ENCODE assay signal across 24 cellular contexts in genomic region chr9:137801023-137801319, GRCh38.
A peak's percentile ranks its signal among the peaks of the same experiment; 100 is the strongest.
DNase-seq lines count a peak whose midpoint lies in the region; ATAC-seq and TF ChIP-seq lines count a peak whose summit lies in the region.
"Had no signal": no experiment of that assay in that cellular context is flagged by ENCODE, and none has a peak within 500 bp of the region (broad histone marks: within the 10 kb centered on the region; RNA-seq: fewer than 3 reads in every experiment).

No MANE protein-coding gene starts in this region.

- intact Hi-C loops in posterior vena cava (cut with DNase I): no loop called here
- intact Hi-C loops in esophagus squamous epithelium (cut with DNase I): no loop called here

- no peak overlapping the region for H3K9ac ChIP-seq in BLaER1

- peak overlapping the region; percentile 32; the same call in 1 of the 2 replicates for H3K4me2 ChIP-seq in BLaER1

- no peak overlapping the region for H3K4me3 Mint-ChIP-seq in activated T-helper 17 cell treated with anti-CD3 and anti-CD28 coated beads, Interleukin-2, amount 50 U/mL, for 72 hours
- no peak overlapping the region for H3K4me3 Mint-ChIP-seq in naive thymus-derived CD8-positive, alpha-beta T cell

- peaks cover 42% of the 10 kb centered on the region for H4K20me1 ChIP-seq in BLaER1

- H3K27ac Mint-ChIP-seq in activated T-helper 17 cell treated with anti-CD3 and anti-CD28 coated beads, Interleukin-2, amount 50 U/mL, for 72 hours: peak overlapping the region; percentile 33
- H3K27ac Mint-ChIP-seq in naive thymus-derived CD8-positive, alpha-beta T cell: no peak overlapping the region

- DNase-seq in Peyer's patch (peak in 2 of 3 donors; percentile 33 to 57), posterior vena cava (ENCODE audit: low spot score) (peak; percentile 67), esophagus squamous epithelium (lab: John Stamatoyannopoulos, UW) (no peak), NCI-H1930 (lab: John Stamatoyannopoulos, UW) (no peak), SHP77 (lab: John Stamatoyannopoulos, UW) (no peak)
- DNase-seq in naive thymus-derived CD8-positive, alpha-beta T cell: no peak
- DNase-seq: Calu3, DMS79 treated with DMSO at 0.1 percent for 48 hours, GF-D8, GOT3, HCEC 1CT, Karpas-422, NCI-H1092, NCI-H1417 treated with DMSO at 0.1 percent for 48 hours, NCI-H1694 treated with DMSO at 0.1 percent for 48 hours, NCI-H2081 treated with DMSO at 0.1 percent for 48 hours, NCI-H2171, NCI-H226, NCI-H510A, NCI-H69, SJCRH30 had no signal

- POLR2A ChIA-PET in naive thymus-derived CD8-positive, alpha-beta T cell (lab: Charles Lee): no interaction called here

- no peaks in the 10 kb centered on the region for H3K27me3 Mint-ChIP-seq in activated T-helper 17 cell treated with anti-CD3 and anti-CD28 coated beads, Interleukin-2, amount 50 U/mL, for 72 hours
- no peaks in the 10 kb centered on the region for H3K27me3 Mint-ChIP-seq in naive thymus-derived CD8-positive, alpha-beta T cell

- H3K4me1 Mint-ChIP-seq in activated T-helper 17 cell treated with anti-CD3 and anti-CD28 coated beads, Interleukin-2, amount 50 U/mL, for 72 hours: no peaks in the 10 kb centered on the region
- H3K4me1 Mint-ChIP-seq in naive thymus-derived CD8-positive, alpha-beta T cell: peaks cover 0 to 7% (median 2%) of the 10 kb centered on the region in 4 donors

- WGBS in esophagus squamous epithelium, 2 donors: 73 to 91% methylated on average over 2 to 4 of the region's 7 CpGs

- TF ChIP-seq CTCF in Peyer's patch (IDR thresholded peaks at IDR 0.05) (no peak), esophagus squamous epithelium (IDR thresholded peaks at IDR 0.05) (no peak)

- H3K4me1 ChIP-seq in BLaER1: peaks cover 30% of the 10 kb centered on the region
- no peaks in the 10 kb centered on the region for H3K4me1 ChIP-seq in Peyer's patch
- no peaks in the 10 kb centered on the region for H3K4me1 ChIP-seq in esophagus squamous epithelium
- H3K4me1 ChIP-seq: SJCRH30 had no signal

- H3K9me3 Mint-ChIP-seq in activated T-helper 17 cell treated with anti-CD3 and anti-CD28 coated beads, Interleukin-2, amount 50 U/mL, for 72 hours: no peaks in the 10 kb centered on the region
- H3K9me3 Mint-ChIP-seq in naive thymus-derived CD8-positive, alpha-beta T cell: no peaks in the 10 kb centered on the region

- H3K27ac ChIP-seq in BLaER1 (no peak overlapping the region), Peyer's patch (no peak overlapping the region), esophagus squamous epithelium (no peak overlapping the region)
- H3K27ac ChIP-seq: SJCRH30 had no signal

- H3K4me3 ChIP-seq in BLaER1 (no peak overlapping the region), Peyer's patch (no peak overlapping the region), esophagus squamous epithelium (no peak overlapping the region)
- H3K4me3 ChIP-seq: SJCRH30 had no signal

- H3K9me3 ChIP-seq in BLaER1 (no peaks in the 10 kb centered on the region; the same call in 1 of the 2 replicates), Peyer's patch (no peaks in the 10 kb centered on the region), esophagus squamous epithelium (no peaks in the 10 kb centered on the region)

- H3K36me3 ChIP-seq in BLaER1 (peaks cover 97% of the 10 kb centered on the region), Peyer's patch (peaks cover 0 to 59% (median 0%) of the 10 kb centered on the region in 3 donors), esophagus squamous epithelium (peaks cover 0 to 96% (median 11%) of the 10 kb centered on the region in 3 donors)

- TF ChIP-seq POLR2A in Peyer's patch (IDR thresholded peaks at IDR 0.05) (no peak), esophagus squamous epithelium (IDR thresholded peaks at IDR 0.05) (no peak)

- no peak for ATAC-seq in activated T-helper 17 cell treated with anti-CD3 and anti-CD28 coated beads, Interleukin-2, amount 50 U/mL, for 72 hours (replicated peaks)
- no peak for ATAC-seq in naive thymus-derived CD8-positive, alpha-beta T cell
- ATAC-seq: Panc1 had no signal

- H3K27me3 ChIP-seq in BLaER1: no peaks in the 10 kb centered on the region
- H3K27me3 ChIP-seq in Peyer's patch: no peaks in the 10 kb centered on the region
- H3K27me3 ChIP-seq in esophagus squamous epithelium: no peaks in the 10 kb centered on the region
- H3K27me3 ChIP-seq: SJCRH30 had no signal

- H3K36me3 Mint-ChIP-seq in activated T-helper 17 cell treated with anti-CD3 and anti-CD28 coated beads, Interleukin-2, amount 50 U/mL, for 72 hours (ENCODE audit: low read depth): peaks cover 87% of the 10 kb centered on the region
- peaks cover 0 to 79% (median 40%) of the 10 kb centered on the region in 3 donors for H3K36me3 Mint-ChIP-seq in naive thymus-derived CD8-positive, alpha-beta T cell

Comparison
In these comparisons a context has a peak if more than half of its experiments do, and no peak if none do; other contexts are left out.
1. DNase-seq: peak in Peyer's patch (2 of 3) and posterior vena cava (single experiment); none in esophagus squamous epithelium (single experiment), NCI-H1930 (0 of 2), SHP77 (0 of 2) and naive thymus-derived CD8-positive, alpha-beta T cell (0 of 10).